1 cellular context compared by ENCODE assay signal in the genomic region with DNA sequence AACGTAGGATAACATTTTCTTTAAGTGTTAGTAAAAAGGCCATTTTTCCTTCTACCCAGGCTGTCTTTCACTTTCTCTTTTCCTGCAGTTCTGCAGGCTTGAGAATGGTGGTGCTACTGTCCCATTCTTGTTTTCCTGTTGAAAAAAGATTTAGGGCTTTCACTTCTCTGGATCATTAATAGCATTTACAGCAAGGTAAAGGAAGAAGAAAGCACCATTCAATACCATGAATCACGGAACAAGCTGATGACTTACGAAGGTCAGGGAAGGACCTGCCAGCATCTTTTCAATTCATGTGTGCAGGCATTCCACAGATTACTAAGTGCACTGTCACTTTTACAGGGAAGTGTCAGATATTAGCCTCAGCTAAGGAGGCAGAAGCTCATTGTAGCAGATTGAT.
TF ChIP-seq lines count a peak whose summit lies in the region.

No MANE protein-coding gene starts in this region.

TF ChIP-seq in GM23338, 12 proteins besides CTCF, POLR2A, EP300 and RAD21 (continued from another document):
- TF ChIP-seq, protein P1, sequence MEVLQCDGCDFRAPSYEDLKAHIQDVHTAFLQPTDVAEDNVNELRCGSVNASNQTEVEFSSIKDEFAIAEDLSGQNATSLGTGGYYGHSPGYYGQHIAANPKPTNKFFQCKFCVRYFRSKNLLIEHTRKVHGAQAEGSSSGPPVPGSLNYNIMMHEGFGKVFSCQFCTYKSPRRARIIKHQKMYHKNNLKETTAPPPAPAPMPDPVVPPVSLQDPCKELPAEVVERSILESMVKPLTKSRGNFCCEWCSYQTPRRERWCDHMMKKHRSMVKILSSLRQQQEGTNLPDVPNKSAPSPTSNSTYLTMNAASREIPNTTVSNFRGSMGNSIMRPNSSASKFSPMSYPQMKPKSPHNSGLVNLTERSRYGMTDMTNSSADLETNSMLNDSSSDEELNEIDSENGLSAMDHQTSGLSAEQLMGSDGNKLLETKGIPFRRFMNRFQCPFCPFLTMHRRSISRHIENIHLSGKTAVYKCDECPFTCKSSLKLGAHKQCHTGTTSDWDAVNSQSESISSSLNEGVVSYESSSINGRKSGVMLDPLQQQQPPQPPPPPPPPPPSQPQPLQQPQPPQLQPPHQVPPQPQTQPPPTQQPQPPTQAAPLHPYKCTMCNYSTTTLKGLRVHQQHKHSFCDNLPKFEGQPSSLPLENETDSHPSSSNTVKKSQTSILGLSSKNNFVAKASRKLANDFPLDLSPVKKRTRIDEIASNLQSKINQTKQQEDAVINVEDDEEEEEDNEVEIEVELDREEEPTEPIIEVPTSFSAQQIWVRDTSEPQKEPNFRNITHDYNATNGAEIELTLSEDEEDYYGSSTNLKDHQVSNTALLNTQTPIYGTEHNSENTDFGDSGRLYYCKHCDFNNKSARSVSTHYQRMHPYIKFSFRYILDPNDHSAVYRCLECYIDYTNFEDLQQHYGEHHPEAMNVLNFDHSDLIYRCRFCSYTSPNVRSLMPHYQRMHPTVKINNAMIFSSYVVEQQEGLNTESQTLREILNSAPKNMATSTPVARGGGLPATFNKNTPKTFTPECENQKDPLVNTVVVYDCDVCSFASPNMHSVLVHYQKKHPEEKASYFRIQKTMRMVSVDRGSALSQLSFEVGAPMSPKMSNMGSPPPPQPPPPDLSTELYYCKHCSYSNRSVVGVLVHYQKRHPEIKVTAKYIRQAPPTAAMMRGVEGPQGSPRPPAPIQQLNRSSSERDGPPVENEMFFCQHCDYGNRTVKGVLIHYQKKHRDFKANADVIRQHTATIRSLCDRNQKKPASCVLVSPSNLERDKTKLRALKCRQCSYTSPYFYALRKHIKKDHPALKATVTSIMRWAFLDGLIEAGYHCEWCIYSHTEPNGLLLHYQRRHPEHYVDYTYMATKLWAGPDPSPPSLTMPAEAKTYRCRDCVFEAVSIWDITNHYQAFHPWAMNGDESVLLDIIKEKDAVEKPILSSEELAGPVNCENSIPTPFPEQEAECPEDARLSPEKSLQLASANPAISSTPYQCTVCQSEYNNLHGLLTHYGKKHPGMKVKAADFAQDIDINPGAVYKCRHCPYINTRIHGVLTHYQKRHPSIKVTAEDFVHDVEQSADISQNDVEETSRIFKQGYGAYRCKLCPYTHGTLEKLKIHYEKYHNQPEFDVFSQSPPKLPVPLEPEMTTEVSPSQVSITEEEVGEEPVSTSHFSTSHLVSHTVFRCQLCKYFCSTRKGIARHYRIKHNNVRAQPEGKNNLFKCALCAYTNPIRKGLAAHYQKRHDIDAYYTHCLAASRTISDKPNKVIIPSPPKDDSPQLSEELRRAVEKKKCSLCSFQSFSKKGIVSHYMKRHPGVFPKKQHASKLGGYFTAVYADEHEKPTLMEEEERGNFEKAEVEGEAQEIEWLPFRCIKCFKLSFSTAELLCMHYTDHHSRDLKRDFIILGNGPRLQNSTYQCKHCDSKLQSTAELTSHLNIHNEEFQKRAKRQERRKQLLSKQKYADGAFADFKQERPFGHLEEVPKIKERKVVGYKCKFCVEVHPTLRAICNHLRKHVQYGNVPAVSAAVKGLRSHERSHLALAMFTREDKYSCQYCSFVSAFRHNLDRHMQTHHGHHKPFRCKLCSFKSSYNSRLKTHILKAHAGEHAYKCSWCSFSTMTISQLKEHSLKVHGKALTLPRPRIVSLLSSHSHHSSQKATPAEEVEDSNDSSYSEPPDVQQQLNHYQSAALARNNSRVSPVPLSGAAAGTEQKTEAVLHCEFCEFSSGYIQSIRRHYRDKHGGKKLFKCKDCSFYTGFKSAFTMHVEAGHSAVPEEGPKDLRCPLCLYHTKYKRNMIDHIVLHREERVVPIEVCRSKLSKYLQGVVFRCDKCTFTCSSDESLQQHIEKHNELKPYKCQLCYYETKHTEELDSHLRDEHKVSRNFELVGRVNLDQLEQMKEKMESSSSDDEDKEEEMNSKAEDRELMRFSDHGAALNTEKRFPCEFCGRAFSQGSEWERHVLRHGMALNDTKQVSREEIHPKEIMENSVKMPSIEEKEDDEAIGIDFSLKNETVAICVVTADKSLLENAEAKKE (CRISPR knock-in tag; IDR thresholded peaks at IDR 0.05): no peak
- TF ChIP-seq, protein P2, sequence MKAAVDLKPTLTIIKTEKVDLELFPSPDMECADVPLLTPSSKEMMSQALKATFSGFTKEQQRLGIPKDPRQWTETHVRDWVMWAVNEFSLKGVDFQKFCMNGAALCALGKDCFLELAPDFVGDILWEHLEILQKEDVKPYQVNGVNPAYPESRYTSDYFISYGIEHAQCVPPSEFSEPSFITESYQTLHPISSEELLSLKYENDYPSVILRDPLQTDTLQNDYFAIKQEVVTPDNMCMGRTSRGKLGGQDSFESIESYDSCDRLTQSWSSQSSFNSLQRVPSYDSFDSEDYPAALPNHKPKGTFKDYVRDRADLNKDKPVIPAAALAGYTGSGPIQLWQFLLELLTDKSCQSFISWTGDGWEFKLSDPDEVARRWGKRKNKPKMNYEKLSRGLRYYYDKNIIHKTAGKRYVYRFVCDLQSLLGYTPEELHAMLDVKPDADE (IDR thresholded peaks at IDR 0.05): no peak
- TF ChIP-seq CREB1 (CRISPR knock-in tag; IDR thresholded peaks at IDR 0.05; ENCODE audit: low read depth) (no peak), EZH2 (IDR thresholded peaks at IDR 0.05; ENCODE audit: low read depth, unreplicated experiment) (no peak), STAT1 (IDR thresholded peaks at IDR 0.05; ENCODE audit: unreplicated experiment) (no peak)
- TF ChIP-seq, protein P3, sequence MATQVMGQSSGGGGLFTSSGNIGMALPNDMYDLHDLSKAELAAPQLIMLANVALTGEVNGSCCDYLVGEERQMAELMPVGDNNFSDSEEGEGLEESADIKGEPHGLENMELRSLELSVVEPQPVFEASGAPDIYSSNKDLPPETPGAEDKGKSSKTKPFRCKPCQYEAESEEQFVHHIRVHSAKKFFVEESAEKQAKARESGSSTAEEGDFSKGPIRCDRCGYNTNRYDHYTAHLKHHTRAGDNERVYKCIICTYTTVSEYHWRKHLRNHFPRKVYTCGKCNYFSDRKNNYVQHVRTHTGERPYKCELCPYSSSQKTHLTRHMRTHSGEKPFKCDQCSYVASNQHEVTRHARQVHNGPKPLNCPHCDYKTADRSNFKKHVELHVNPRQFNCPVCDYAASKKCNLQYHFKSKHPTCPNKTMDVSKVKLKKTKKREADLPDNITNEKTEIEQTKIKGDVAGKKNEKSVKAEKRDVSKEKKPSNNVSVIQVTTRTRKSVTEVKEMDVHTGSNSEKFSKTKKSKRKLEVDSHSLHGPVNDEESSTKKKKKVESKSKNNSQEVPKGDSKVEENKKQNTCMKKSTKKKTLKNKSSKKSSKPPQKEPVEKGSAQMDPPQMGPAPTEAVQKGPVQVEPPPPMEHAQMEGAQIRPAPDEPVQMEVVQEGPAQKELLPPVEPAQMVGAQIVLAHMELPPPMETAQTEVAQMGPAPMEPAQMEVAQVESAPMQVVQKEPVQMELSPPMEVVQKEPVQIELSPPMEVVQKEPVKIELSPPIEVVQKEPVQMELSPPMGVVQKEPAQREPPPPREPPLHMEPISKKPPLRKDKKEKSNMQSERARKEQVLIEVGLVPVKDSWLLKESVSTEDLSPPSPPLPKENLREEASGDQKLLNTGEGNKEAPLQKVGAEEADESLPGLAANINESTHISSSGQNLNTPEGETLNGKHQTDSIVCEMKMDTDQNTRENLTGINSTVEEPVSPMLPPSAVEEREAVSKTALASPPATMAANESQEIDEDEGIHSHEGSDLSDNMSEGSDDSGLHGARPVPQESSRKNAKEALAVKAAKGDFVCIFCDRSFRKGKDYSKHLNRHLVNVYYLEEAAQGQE (IDR thresholded peaks at IDR 0.05; ENCODE audit: unreplicated experiment): no peak
